In the genomic region with DNA sequence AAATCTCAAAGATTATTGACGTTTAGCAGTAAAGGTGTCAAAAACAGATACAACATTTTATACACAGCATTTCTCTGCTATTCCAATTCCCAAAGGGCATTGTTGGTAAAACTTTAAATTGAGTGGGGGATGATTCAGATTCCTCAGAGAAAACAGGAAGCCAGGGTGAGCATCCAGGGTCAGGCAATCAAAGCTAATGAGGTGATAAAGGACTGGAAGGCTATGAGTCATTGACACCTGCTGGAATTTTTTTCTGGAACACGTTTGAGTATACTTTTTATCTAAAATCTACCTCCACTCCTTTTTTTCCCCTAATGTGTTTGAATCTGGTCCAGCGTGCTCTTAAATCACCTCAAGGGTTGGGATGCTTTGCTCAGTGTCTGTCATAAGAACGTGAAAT, we compare ENCODE assay signal across 1 cellular context.
TF ChIP-seq lines count a peak whose summit lies in the region.

No MANE protein-coding gene starts in this region.

TF ChIP-seq in GM23338, 12 proteins besides CTCF, POLR2A, EP300 and RAD21 (continued from another document):
- TF ChIP-seq, protein P1, sequence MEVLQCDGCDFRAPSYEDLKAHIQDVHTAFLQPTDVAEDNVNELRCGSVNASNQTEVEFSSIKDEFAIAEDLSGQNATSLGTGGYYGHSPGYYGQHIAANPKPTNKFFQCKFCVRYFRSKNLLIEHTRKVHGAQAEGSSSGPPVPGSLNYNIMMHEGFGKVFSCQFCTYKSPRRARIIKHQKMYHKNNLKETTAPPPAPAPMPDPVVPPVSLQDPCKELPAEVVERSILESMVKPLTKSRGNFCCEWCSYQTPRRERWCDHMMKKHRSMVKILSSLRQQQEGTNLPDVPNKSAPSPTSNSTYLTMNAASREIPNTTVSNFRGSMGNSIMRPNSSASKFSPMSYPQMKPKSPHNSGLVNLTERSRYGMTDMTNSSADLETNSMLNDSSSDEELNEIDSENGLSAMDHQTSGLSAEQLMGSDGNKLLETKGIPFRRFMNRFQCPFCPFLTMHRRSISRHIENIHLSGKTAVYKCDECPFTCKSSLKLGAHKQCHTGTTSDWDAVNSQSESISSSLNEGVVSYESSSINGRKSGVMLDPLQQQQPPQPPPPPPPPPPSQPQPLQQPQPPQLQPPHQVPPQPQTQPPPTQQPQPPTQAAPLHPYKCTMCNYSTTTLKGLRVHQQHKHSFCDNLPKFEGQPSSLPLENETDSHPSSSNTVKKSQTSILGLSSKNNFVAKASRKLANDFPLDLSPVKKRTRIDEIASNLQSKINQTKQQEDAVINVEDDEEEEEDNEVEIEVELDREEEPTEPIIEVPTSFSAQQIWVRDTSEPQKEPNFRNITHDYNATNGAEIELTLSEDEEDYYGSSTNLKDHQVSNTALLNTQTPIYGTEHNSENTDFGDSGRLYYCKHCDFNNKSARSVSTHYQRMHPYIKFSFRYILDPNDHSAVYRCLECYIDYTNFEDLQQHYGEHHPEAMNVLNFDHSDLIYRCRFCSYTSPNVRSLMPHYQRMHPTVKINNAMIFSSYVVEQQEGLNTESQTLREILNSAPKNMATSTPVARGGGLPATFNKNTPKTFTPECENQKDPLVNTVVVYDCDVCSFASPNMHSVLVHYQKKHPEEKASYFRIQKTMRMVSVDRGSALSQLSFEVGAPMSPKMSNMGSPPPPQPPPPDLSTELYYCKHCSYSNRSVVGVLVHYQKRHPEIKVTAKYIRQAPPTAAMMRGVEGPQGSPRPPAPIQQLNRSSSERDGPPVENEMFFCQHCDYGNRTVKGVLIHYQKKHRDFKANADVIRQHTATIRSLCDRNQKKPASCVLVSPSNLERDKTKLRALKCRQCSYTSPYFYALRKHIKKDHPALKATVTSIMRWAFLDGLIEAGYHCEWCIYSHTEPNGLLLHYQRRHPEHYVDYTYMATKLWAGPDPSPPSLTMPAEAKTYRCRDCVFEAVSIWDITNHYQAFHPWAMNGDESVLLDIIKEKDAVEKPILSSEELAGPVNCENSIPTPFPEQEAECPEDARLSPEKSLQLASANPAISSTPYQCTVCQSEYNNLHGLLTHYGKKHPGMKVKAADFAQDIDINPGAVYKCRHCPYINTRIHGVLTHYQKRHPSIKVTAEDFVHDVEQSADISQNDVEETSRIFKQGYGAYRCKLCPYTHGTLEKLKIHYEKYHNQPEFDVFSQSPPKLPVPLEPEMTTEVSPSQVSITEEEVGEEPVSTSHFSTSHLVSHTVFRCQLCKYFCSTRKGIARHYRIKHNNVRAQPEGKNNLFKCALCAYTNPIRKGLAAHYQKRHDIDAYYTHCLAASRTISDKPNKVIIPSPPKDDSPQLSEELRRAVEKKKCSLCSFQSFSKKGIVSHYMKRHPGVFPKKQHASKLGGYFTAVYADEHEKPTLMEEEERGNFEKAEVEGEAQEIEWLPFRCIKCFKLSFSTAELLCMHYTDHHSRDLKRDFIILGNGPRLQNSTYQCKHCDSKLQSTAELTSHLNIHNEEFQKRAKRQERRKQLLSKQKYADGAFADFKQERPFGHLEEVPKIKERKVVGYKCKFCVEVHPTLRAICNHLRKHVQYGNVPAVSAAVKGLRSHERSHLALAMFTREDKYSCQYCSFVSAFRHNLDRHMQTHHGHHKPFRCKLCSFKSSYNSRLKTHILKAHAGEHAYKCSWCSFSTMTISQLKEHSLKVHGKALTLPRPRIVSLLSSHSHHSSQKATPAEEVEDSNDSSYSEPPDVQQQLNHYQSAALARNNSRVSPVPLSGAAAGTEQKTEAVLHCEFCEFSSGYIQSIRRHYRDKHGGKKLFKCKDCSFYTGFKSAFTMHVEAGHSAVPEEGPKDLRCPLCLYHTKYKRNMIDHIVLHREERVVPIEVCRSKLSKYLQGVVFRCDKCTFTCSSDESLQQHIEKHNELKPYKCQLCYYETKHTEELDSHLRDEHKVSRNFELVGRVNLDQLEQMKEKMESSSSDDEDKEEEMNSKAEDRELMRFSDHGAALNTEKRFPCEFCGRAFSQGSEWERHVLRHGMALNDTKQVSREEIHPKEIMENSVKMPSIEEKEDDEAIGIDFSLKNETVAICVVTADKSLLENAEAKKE (CRISPR knock-in tag; IDR thresholded peaks at IDR 0.05) = no peak
- TF ChIP-seq STAT1 (IDR thresholded peaks at IDR 0.05; ENCODE audit: unreplicated experiment) (no peak), JUNB (IDR thresholded peaks at IDR 0.05; ENCODE audit: unreplicated experiment) (no peak), NANOG (IDR thresholded peaks at IDR 0.05; ENCODE audit: borderline replicate concordance) (no peak), ZNF331 (CRISPR knock-in tag; IDR thresholded peaks at IDR 0.05; ENCODE audit: low read depth) (no peak), EZH2 (IDR thresholded peaks at IDR 0.05; ENCODE audit: low read depth, unreplicated experiment) (no peak), POLR2AphosphoS5 (IDR thresholded peaks at IDR 0.05; ENCODE audit: low read depth) (no peak), EZH2phosphoT487 (IDR thresholded peaks at IDR 0.05; ENCODE audit: unreplicated experiment) (no peak), CREB1 (CRISPR knock-in tag; IDR thresholded peaks at IDR 0.05; ENCODE audit: low read depth) (no peak), ZNF114 (CRISPR knock-in tag; IDR thresholded peaks at IDR 0.05) (no peak)
- TF ChIP-seq, protein P2, sequence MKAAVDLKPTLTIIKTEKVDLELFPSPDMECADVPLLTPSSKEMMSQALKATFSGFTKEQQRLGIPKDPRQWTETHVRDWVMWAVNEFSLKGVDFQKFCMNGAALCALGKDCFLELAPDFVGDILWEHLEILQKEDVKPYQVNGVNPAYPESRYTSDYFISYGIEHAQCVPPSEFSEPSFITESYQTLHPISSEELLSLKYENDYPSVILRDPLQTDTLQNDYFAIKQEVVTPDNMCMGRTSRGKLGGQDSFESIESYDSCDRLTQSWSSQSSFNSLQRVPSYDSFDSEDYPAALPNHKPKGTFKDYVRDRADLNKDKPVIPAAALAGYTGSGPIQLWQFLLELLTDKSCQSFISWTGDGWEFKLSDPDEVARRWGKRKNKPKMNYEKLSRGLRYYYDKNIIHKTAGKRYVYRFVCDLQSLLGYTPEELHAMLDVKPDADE (IDR thresholded peaks at IDR 0.05) = no peak
TF ChIP-seq in GM23338: peak in this region for 0.
